ENCODE assay signal across 10 cellular contexts in genomic region chr14:24952851-24953666, GRCh38.
DNase-seq lines count a peak whose midpoint lies in the region; ATAC-seq lines count a peak whose summit lies in the region.
"Had no signal": no experiment of that assay in that cellular context is flagged by ENCODE, and none has a peak within 500 bp of the region (broad histone marks: within the 10 kb centered on the region; RNA-seq: fewer than 3 reads in every experiment).

No MANE protein-coding gene starts in this region.

- H3K4me3 Mint-ChIP-seq in T-helper 2 cell treated with Interferon-gamma antibody and Interleukin-4, amounts not matched to agents 5 μg/mL and 100 μg/mL, for 36 hours, result no peak overlapping the region
- H3K4me3 Mint-ChIP-seq: activated naive CD4-positive, alpha-beta T cell treated with anti-CD3 and anti-CD28 coated beads, Interleukin-2, amount 10 ng/mL, durations not matched to agents 7 days and 5 days had no signal

- no peaks in the 10 kb centered on the region for H3K9me3 Mint-ChIP-seq in T-helper 2 cell treated with Interferon-gamma antibody and Interleukin-4, amounts not matched to agents 5 μg/mL and 100 μg/mL, for 36 hours
- H3K9me3 Mint-ChIP-seq: activated naive CD4-positive, alpha-beta T cell treated with anti-CD3 and anti-CD28 coated beads, Interleukin-2, amount 10 ng/mL, durations not matched to agents 7 days and 5 days had no signal

- H3K27ac Mint-ChIP-seq in T-helper 2 cell treated with Interferon-gamma antibody and Interleukin-4, amounts not matched to agents 5 μg/mL and 100 μg/mL, for 36 hours, result no peak overlapping the region
- H3K27ac Mint-ChIP-seq: activated naive CD4-positive, alpha-beta T cell treated with anti-CD3 and anti-CD28 coated beads, Interleukin-2, amount 10 ng/mL, durations not matched to agents 7 days and 5 days had no signal

- intact Hi-C loops in head of caudate nucleus (cut with DNase I), result no loop called here

- H3K4me1 Mint-ChIP-seq in T-helper 2 cell treated with Interferon-gamma antibody and Interleukin-4, amounts not matched to agents 5 μg/mL and 100 μg/mL, for 36 hours (ENCODE audit: low read depth), result no peaks in the 10 kb centered on the region
- H3K4me1 Mint-ChIP-seq: activated naive CD4-positive, alpha-beta T cell treated with anti-CD3 and anti-CD28 coated beads, Interleukin-2, amount 10 ng/mL, durations not matched to agents 7 days and 5 days had no signal

- no peaks in the 10 kb centered on the region for H3K27me3 Mint-ChIP-seq in T-helper 2 cell treated with Interferon-gamma antibody and Interleukin-4, amounts not matched to agents 5 μg/mL and 100 μg/mL, for 36 hours (ENCODE audit: low read depth)
- H3K27me3 Mint-ChIP-seq: activated naive CD4-positive, alpha-beta T cell treated with anti-CD3 and anti-CD28 coated beads, Interleukin-2, amount 10 ng/mL, durations not matched to agents 7 days and 5 days had no signal

- ATAC-seq in GM18861 (IDR thresholded peaks at IDR 0.05; ENCODE audit: unreplicated experiment) (no peak), HG03135 (IDR thresholded peaks at IDR 0.05; ENCODE audit: unreplicated experiment) (no peak)

- H3K36me3 Mint-ChIP-seq in T-helper 2 cell treated with Interferon-gamma antibody and Interleukin-4, amounts not matched to agents 5 μg/mL and 100 μg/mL, for 36 hours (ENCODE audit: low read depth), result no peaks in the 10 kb centered on the region
- H3K36me3 Mint-ChIP-seq: activated naive CD4-positive, alpha-beta T cell treated with anti-CD3 and anti-CD28 coated beads, Interleukin-2, amount 10 ng/mL, durations not matched to agents 7 days and 5 days had no signal

- peak; percentile 9 for DNase-seq in NCI-H82 (lab: John Stamatoyannopoulos, UW)
- DNase-seq in NCI-H82 treated with DMSO at 0.1 percent for 48 hours (lab: John Stamatoyannopoulos, UW; ENCODE audit: unreplicated experiment), result no peak
- DNase-seq in SHP77 treated with DMSO at 0.1 percent for 48 hours (lab: John Stamatoyannopoulos, UW), result peak; percentile 4
- DNase-seq in head of caudate nucleus, result peak in 39 of 42 donors; percentile 27 to 83 (median 61)
- peak; percentile 73 for DNase-seq in superior temporal gyrus (ENCODE audit: extremely low spot score)
- DNase-seq in T-helper 2 cell treated with Interferon-gamma antibody and Interleukin-4, amounts not matched to agents 5 μg/mL and 100 μg/mL, for 36 hours (ENCODE audit: low spot score), result no peak
- DNase-seq: activated naive CD4-positive, alpha-beta T cell treated with anti-CD3 and anti-CD28 coated beads, Interleukin-2, amount 10 ng/mL, durations not matched to agents 7 days and 5 days; upper lobe of left lung had no signal

Comparison
In these comparisons a context has a peak if more than half of its experiments do, and no peak if none do; other contexts are left out.
1. DNase-seq: peak in NCI-H82 (single experiment), SHP77 treated with DMSO at 0.1 percent for 48 hours (single experiment), head of caudate nucleus (39 of 42) and superior temporal gyrus (single experiment); none in NCI-H82 treated with DMSO at 0.1 percent for 48 hours (single experiment) and T-helper 2 cell treated with Interferon-gamma antibody and Interleukin-4, amounts not matched to agents 5 μg/mL and 100 μg/mL, for 36 hours (single experiment).